8 cellular contexts compared by ENCODE assay signal in genomic region chr9:12819436-12820185, GRCh38. TPM values are rescaled to one million over a fixed set of nuclear protein-coding genes. Genes with fewer than 3 reads are reported as not detected.
DNase-seq lines count a peak whose midpoint lies in the region; ATAC-seq, FAIRE-seq and TF ChIP-seq lines count a peak whose summit lies in the region.

No MANE protein-coding gene starts in this region.

- H3K36me3 ChIP-seq in astrocyte (ENCODE audit: insufficient read depth, low read length): no peaks in the 10 kb centered on the region
- H3K36me3 ChIP-seq in pancreas: no peaks in the 10 kb centered on the region

- no peak overlapping the region for H3K4me3 Mint-ChIP-seq in astrocyte (ENCODE audit: unreplicated experiment)
- H3K4me3 Mint-ChIP-seq in osteocyte (ENCODE audit: unreplicated experiment): no peak overlapping the region
- no peak overlapping the region for H3K4me3 Mint-ChIP-seq in activated T-helper 2 cell treated with anti-CD3 and anti-CD28 coated beads, Interferon-gamma antibody, Interleukin-2, Interleukin-4, amounts not matched to agents 10 μg/mL and 5 μg/mL and 100 μg/mL, durations not matched to agents 14 hours and 24 hours and 36 hours (ENCODE audit: low read depth)

- H2AFZ ChIP-seq in astrocyte (ENCODE audit: low read depth, low read length): no peak overlapping the region

- no peak overlapping the region for H3K9ac ChIP-seq in astrocyte (ENCODE audit: low read length)

- H3K27ac ChIP-seq in astrocyte (ENCODE audit: low read depth, low read length) (peak overlapping the region; percentile 68), pancreas (peak overlapping the region in 2 of 4 donors; percentile 76 to 85)

- H3K9me3 Mint-ChIP-seq in astrocyte (ENCODE audit: unreplicated experiment) (peaks cover 4% of the 10 kb centered on the region), osteocyte (ENCODE audit: unreplicated experiment) (peaks cover 4% of the 10 kb centered on the region)
- H3K9me3 Mint-ChIP-seq in activated T-helper 2 cell treated with anti-CD3 and anti-CD28 coated beads, Interferon-gamma antibody, Interleukin-2, Interleukin-4, amounts not matched to agents 10 μg/mL and 5 μg/mL and 100 μg/mL, durations not matched to agents 14 hours and 24 hours and 36 hours: peaks cover 4% of the 10 kb centered on the region

- no peaks in the 10 kb centered on the region for H3K27me3 ChIP-seq in astrocyte (ENCODE audit: insufficient read depth, low read length)
- no peaks in the 10 kb centered on the region for H3K27me3 ChIP-seq in pancreas

- no peaks in the 10 kb centered on the region for H4K20me1 ChIP-seq in astrocyte (ENCODE audit: insufficient read depth, low read length)

- H3K4me1 Mint-ChIP-seq in astrocyte (ENCODE audit: low read depth, unreplicated experiment): peaks cover 21% of the 10 kb centered on the region
- H3K4me1 Mint-ChIP-seq in osteocyte (ENCODE audit: unreplicated experiment): peaks cover 47% of the 10 kb centered on the region
- H3K4me1 Mint-ChIP-seq in activated T-helper 2 cell treated with anti-CD3 and anti-CD28 coated beads, Interferon-gamma antibody, Interleukin-2, Interleukin-4, amounts not matched to agents 10 μg/mL and 5 μg/mL and 100 μg/mL, durations not matched to agents 14 hours and 24 hours and 36 hours (ENCODE audit: low read depth): no peaks in the 10 kb centered on the region

- H3K36me3 Mint-ChIP-seq in astrocyte (ENCODE audit: low read depth, unreplicated experiment) (peaks cover 2% of the 10 kb centered on the region), osteocyte (ENCODE audit: unreplicated experiment) (peaks cover 30% of the 10 kb centered on the region)
- no peaks in the 10 kb centered on the region for H3K36me3 Mint-ChIP-seq in activated T-helper 2 cell treated with anti-CD3 and anti-CD28 coated beads, Interferon-gamma antibody, Interleukin-2, Interleukin-4, amounts not matched to agents 10 μg/mL and 5 μg/mL and 100 μg/mL, durations not matched to agents 14 hours and 24 hours and 36 hours (ENCODE audit: low read depth)

- WGBS in pancreas, 2 donors: 82 to 84% methylated on average over 9 of the region's 9 CpGs

- H3K9me3 ChIP-seq in astrocyte (ENCODE audit: insufficient read depth, low read depth, low read length) (no peaks in the 10 kb centered on the region), pancreas (no peaks in the 10 kb centered on the region)

- H3K4me1 ChIP-seq in astrocyte (ENCODE audit: insufficient read depth, low read length): peaks cover 16% of the 10 kb centered on the region
- peaks cover 12 to 27% (median 25%) of the 10 kb centered on the region in 3 donors for H3K4me1 ChIP-seq in pancreas

- no peaks in the 10 kb centered on the region for H3K79me2 ChIP-seq in astrocyte (ENCODE audit: insufficient read depth, low read length)

- H3K27ac Mint-ChIP-seq in astrocyte (ENCODE audit: unreplicated experiment): no peak overlapping the region
- peak overlapping the region; percentile 56 for H3K27ac Mint-ChIP-seq in osteocyte (ENCODE audit: unreplicated experiment)
- H3K27ac Mint-ChIP-seq in activated T-helper 2 cell treated with anti-CD3 and anti-CD28 coated beads, Interferon-gamma antibody, Interleukin-2, Interleukin-4, amounts not matched to agents 10 μg/mL and 5 μg/mL and 100 μg/mL, durations not matched to agents 14 hours and 24 hours and 36 hours: no peak overlapping the region

- no peak for FAIRE-seq in astrocyte (lab: Jason Lieb, UNC)
- FAIRE-seq in pancreas (lab: Jason Lieb, UNC): no peak

- H3K4me2 ChIP-seq in astrocyte (ENCODE audit: low read length): no peak overlapping the region

- DNase-seq in astrocyte (ENCODE audit: low read depth): peak; percentile 22
- DNase-seq in osteocyte (ENCODE audit: extremely low spot score, unreplicated experiment): no peak
- no peak for DNase-seq in HK-2 (ENCODE audit: unreplicated experiment)
- no peak for DNase-seq in T-helper 2 cell
- DNase-seq in activated T-helper 2 cell treated with anti-CD3 and anti-CD28 coated beads, Interferon-gamma antibody, Interleukin-2, Interleukin-4, amounts not matched to agents 10 μg/mL and 5 μg/mL and 100 μg/mL, durations not matched to agents 14 hours and 24 hours and 36 hours (ENCODE audit: low spot score): no peak
- no peak for DNase-seq in pancreas

- intact Hi-C loops in activated T-helper 2 cell treated with anti-CD3 and anti-CD28 coated beads, Interferon-gamma antibody, Interleukin-2, Interleukin-4, amounts not matched to agents 10 μg/mL and 5 μg/mL and 100 μg/mL, durations not matched to agents 14 hours and 24 hours and 36 hours (cut with micrococcal nuclease): no loop called here
- intact Hi-C loops in pancreas (cut with DNase I): no loop called here

- ATAC-seq in GM18498 (IDR thresholded peaks at IDR 0.05; ENCODE audit: unreplicated experiment): peak; percentile 65
- peak; percentile 86 for ATAC-seq in HG03060 (IDR thresholded peaks at IDR 0.05; ENCODE audit: low read depth, unreplicated experiment)
- ATAC-seq in pancreas: no peak

- TF ChIP-seq CTCF in astrocyte (IDR thresholded peaks at IDR 0.05; ENCODE audit: insufficient read depth, low read depth, low read length) (peak; percentile 30), osteocyte (IDR thresholded peaks at IDR 0.05) (peak; percentile 39), pancreas (IDR thresholded peaks at IDR 0.05) (peak in 1 of 4 donors; percentile 22)

- H3K27me3 Mint-ChIP-seq in astrocyte (ENCODE audit: low read depth, unreplicated experiment): no peaks in the 10 kb centered on the region
- no peaks in the 10 kb centered on the region for H3K27me3 Mint-ChIP-seq in osteocyte (ENCODE audit: unreplicated experiment)
- no peaks in the 10 kb centered on the region for H3K27me3 Mint-ChIP-seq in activated T-helper 2 cell treated with anti-CD3 and anti-CD28 coated beads, Interferon-gamma antibody, Interleukin-2, Interleukin-4, amounts not matched to agents 10 μg/mL and 5 μg/mL and 100 μg/mL, durations not matched to agents 14 hours and 24 hours and 36 hours (ENCODE audit: low read depth)

- H3K4me3 ChIP-seq in astrocyte (ENCODE audit: insufficient read depth, low read depth, low read length) (no peak overlapping the region), pancreas (no peak overlapping the region)

RNA-seq across cellular contexts. Expression of gene LURAP1L, which starts 44.8 kb away (rescaled TPM):
- total RNA-seq in astrocyte (9.0 and 13.3 TPM in 2 replicates), osteocyte (46.3 and 49.8 TPM in 2 replicates), pancreas (10 to 100 TPM in 5 of 6 donors, 1 to 10 TPM in 1; 6.5 to 21.1 (median 13.7) TPM)
- not detected in 2 replicates for total RNA-seq in activated T-helper 2 cell treated with anti-CD3 and anti-CD28 coated beads, Interferon-gamma antibody, Interleukin-2, Interleukin-4, amounts not matched to agents 10 μg/mL and 5 μg/mL and 100 μg/mL, durations not matched to agents 14 hours and 24 hours and 36 hours
- 10 to 100 TPM; 10.9 to 11.3 TPM for polyA plus RNA-seq in pancreas

Comparison
In these comparisons a context has a peak if more than half of its experiments do, and no peak if none do; other contexts are left out.
1. ATAC-seq: peak in GM18498 (single experiment) and HG03060 (single experiment); none in pancreas (0 of 4).